ENCODE assay signal across 1 cellular context in the genomic region with DNA sequence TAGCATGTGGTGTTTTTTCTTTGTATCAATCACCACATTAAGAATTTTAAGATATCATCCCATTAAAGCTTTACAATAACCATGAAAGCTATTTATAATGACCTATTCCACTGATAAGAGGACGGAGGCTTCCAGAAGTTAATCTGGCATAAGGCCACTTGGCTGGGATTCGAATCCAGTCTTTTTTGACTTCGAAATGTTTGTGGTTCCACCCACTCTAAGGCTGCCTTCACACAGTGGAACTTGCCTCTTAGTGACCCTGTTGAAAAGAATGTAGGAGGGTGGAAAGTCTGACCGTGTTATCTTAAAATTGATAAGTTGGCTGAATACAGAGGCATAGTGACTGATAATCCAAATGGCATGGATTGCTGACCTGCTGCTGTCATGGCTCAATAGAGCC.
TF ChIP-seq lines count a peak whose summit lies in the region.

No MANE protein-coding gene starts in this region.

TF ChIP-seq in liver, 16 proteins besides CTCF, POLR2A, EP300 and RAD21 (continued from another document):
- TF ChIP-seq ZBTB33 (IDR thresholded peaks at IDR 0.05) (no peak), TAF1 (conservative IDR thresholded peaks at IDR 0.05) (no peak), FOXA2 (IDR thresholded peaks at IDR 0.05) (no peak), SP1 (IDR thresholded peaks at IDR 0.05) (no peak), GABPA (IDR thresholded peaks at IDR 0.05 in 1 of 2, conservative IDR thresholded peaks at IDR 0.05 in 1 of 2) (no peak), HNF4A (conservative IDR thresholded peaks at IDR 0.05) (peak; percentile 13 to 63), HNF4G (IDR thresholded peaks at IDR 0.05) (no peak), YY1 (IDR thresholded peaks at IDR 0.05) (peak; percentile 18), EGR1 (IDR thresholded peaks at IDR 0.05; ENCODE audit: low read depth in 2 of 2) (peak in 1 of 2 donors; percentile 55)
- TF ChIP-seq, protein P1, sequence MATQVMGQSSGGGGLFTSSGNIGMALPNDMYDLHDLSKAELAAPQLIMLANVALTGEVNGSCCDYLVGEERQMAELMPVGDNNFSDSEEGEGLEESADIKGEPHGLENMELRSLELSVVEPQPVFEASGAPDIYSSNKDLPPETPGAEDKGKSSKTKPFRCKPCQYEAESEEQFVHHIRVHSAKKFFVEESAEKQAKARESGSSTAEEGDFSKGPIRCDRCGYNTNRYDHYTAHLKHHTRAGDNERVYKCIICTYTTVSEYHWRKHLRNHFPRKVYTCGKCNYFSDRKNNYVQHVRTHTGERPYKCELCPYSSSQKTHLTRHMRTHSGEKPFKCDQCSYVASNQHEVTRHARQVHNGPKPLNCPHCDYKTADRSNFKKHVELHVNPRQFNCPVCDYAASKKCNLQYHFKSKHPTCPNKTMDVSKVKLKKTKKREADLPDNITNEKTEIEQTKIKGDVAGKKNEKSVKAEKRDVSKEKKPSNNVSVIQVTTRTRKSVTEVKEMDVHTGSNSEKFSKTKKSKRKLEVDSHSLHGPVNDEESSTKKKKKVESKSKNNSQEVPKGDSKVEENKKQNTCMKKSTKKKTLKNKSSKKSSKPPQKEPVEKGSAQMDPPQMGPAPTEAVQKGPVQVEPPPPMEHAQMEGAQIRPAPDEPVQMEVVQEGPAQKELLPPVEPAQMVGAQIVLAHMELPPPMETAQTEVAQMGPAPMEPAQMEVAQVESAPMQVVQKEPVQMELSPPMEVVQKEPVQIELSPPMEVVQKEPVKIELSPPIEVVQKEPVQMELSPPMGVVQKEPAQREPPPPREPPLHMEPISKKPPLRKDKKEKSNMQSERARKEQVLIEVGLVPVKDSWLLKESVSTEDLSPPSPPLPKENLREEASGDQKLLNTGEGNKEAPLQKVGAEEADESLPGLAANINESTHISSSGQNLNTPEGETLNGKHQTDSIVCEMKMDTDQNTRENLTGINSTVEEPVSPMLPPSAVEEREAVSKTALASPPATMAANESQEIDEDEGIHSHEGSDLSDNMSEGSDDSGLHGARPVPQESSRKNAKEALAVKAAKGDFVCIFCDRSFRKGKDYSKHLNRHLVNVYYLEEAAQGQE (IDR thresholded peaks at IDR 0.05), result no peak
